In the genomic region with DNA sequence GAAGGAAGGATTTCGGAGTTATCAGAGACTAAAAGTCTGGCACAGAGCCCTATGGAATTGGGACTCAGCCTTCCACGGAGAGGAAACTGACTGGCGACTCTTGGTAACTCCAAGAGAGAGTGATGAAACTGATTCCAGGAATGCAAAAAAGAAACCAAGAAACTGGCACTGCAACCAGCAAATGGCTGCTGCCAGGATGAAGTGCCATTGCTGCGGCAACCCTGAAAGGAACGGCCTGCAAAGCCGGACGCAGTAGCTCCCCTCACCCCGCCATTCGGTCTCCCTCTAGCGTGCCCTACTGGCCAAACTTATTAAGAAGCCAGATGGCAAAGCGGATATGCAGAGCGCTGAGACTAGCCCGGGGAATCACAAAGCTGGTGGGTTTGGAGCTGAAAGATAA, we compare ENCODE assay signal across 8 cellular contexts.
DNase-seq lines count a peak whose midpoint lies in the region; ATAC-seq lines count a peak whose summit lies in the region.

No MANE protein-coding gene starts in this region.

- peak; percentile 54 for ATAC-seq in GM21447 (IDR thresholded peaks at IDR 0.05; ENCODE audit: unreplicated experiment)
- peak; percentile 96 to 98 for ATAC-seq in left cardiac atrium
- no peak for ATAC-seq in GM21717 (IDR thresholded peaks at IDR 0.05; ENCODE audit: unreplicated experiment)

- intact Hi-C loops in left cardiac atrium (cut with DNase I) (no loop called here), posterior vena cava (cut with DNase I) (no loop called here)

- DNase-seq in GM04504 (ENCODE audit: low read depth), result peak; percentile 14
- peak; percentile 35 for DNase-seq in HT1080 (ENCODE audit: low read depth)
- DNase-seq in amniotic stem cell (lab: John Stamatoyannopoulos, UW), result peak; percentile 43
- DNase-seq in left cardiac atrium, result peak; percentile 67
- DNase-seq in posterior vena cava (ENCODE audit: low spot score), result peak; percentile 75
- no peak for DNase-seq in KG1 (lab: John Stamatoyannopoulos, UW)
